Comparison of ENCODE assay signal across 1 cellular context in the genomic region with DNA sequence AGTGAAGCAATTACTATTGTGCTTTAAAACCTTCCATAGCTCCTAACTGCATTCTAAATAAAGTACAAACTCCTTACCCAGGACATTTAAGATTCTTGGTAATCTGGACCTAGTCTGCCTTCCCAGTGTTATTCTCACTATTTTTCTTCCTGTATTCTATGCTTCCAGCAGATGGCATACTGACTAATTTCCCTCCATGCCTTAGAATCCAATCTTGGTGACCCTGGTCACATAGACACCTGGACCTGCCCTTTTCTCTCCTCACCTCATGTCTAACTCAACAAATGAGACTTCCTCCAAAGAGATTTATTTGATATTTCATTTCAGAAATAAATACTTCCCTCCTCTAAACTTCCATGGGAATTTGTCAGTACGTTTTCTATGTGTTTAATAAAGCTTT.
TF ChIP-seq lines count a peak whose summit lies in the region.

No MANE protein-coding gene starts in this region.

TF ChIP-seq in K562, 482 proteins besides CTCF, POLR2A, EP300 and RAD21 (continued from another document):
- TF ChIP-seq, protein P1, sequence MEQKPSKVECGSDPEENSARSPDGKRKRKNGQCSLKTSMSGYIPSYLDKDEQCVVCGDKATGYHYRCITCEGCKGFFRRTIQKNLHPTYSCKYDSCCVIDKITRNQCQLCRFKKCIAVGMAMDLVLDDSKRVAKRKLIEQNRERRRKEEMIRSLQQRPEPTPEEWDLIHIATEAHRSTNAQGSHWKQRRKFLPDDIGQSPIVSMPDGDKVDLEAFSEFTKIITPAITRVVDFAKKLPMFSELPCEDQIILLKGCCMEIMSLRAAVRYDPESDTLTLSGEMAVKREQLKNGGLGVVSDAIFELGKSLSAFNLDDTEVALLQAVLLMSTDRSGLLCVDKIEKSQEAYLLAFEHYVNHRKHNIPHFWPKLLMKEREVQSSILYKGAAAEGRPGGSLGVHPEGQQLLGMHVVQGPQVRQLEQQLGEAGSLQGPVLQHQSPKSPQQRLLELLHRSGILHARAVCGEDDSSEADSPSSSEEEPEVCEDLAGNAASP (IDR thresholded peaks at IDR 0.05): no peak
- TF ChIP-seq ILF3 (IDR thresholded peaks at IDR 0.05; ENCODE audit: borderline replicate concordance): no peak
- TF ChIP-seq PCBP1 (IDR thresholded peaks at IDR 0.05; ENCODE audit: low read depth, low read length, poor library complexity, severe bottlenecking): no peak
- no peak for TF ChIP-seq KDM5B (IDR thresholded peaks at IDR 0.05; ENCODE audit: insufficient replicate concordance, low read depth, low read length)
- no peak for TF ChIP-seq GATAD2B (IDR thresholded peaks at IDR 0.05; ENCODE audit: borderline replicate concordance)
- TF ChIP-seq BACH1 (tag; IDR thresholded peaks at IDR 0.05): no peak
- no peak for TF ChIP-seq EHMT2 (IDR thresholded peaks at IDR 0.05)
- no peak for TF ChIP-seq C11orf30 (IDR thresholded peaks at IDR 0.05; ENCODE audit: low read depth)
- TF ChIP-seq HIVEP1 (CRISPR knock-in tag; IDR thresholded peaks at IDR 0.05): no peak
- TF ChIP-seq, protein P2, sequence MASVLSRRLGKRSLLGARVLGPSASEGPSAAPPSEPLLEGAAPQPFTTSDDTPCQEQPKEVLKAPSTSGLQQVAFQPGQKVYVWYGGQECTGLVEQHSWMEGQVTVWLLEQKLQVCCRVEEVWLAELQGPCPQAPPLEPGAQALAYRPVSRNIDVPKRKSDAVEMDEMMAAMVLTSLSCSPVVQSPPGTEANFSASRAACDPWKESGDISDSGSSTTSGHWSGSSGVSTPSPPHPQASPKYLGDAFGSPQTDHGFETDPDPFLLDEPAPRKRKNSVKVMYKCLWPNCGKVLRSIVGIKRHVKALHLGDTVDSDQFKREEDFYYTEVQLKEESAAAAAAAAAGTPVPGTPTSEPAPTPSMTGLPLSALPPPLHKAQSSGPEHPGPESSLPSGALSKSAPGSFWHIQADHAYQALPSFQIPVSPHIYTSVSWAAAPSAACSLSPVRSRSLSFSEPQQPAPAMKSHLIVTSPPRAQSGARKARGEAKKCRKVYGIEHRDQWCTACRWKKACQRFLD (CRISPR knock-in tag; IDR thresholded peaks at IDR 0.05): no peak
- TF ChIP-seq, protein P3, sequence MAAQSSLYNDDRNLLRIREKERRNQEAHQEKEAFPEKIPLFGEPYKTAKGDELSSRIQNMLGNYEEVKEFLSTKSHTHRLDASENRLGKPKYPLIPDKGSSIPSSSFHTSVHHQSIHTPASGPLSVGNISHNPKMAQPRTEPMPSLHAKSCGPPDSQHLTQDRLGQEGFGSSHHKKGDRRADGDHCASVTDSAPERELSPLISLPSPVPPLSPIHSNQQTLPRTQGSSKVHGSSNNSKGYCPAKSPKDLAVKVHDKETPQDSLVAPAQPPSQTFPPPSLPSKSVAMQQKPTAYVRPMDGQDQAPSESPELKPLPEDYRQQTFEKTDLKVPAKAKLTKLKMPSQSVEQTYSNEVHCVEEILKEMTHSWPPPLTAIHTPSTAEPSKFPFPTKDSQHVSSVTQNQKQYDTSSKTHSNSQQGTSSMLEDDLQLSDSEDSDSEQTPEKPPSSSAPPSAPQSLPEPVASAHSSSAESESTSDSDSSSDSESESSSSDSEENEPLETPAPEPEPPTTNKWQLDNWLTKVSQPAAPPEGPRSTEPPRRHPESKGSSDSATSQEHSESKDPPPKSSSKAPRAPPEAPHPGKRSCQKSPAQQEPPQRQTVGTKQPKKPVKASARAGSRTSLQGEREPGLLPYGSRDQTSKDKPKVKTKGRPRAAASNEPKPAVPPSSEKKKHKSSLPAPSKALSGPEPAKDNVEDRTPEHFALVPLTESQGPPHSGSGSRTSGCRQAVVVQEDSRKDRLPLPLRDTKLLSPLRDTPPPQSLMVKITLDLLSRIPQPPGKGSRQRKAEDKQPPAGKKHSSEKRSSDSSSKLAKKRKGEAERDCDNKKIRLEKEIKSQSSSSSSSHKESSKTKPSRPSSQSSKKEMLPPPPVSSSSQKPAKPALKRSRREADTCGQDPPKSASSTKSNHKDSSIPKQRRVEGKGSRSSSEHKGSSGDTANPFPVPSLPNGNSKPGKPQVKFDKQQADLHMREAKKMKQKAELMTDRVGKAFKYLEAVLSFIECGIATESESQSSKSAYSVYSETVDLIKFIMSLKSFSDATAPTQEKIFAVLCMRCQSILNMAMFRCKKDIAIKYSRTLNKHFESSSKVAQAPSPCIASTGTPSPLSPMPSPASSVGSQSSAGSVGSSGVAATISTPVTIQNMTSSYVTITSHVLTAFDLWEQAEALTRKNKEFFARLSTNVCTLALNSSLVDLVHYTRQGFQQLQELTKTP (IDR thresholded peaks at IDR 0.05; ENCODE audit: low read depth in 1 of 2, partially characterized antibody in 2 of 2): no peak
- no peak for TF ChIP-seq ZNF274 (IDR thresholded peaks at IDR 0.05; ENCODE audit: borderline replicate concordance, low read depth, low read length)
- TF ChIP-seq CBFB (CRISPR knock-in tag; IDR thresholded peaks at IDR 0.05): no peak
- TF ChIP-seq ARID2 (IDR thresholded peaks at IDR 0.05): no peak
- no peak for TF ChIP-seq SMARCA5 (IDR thresholded peaks at IDR 0.05)
- TF ChIP-seq, protein P4, sequence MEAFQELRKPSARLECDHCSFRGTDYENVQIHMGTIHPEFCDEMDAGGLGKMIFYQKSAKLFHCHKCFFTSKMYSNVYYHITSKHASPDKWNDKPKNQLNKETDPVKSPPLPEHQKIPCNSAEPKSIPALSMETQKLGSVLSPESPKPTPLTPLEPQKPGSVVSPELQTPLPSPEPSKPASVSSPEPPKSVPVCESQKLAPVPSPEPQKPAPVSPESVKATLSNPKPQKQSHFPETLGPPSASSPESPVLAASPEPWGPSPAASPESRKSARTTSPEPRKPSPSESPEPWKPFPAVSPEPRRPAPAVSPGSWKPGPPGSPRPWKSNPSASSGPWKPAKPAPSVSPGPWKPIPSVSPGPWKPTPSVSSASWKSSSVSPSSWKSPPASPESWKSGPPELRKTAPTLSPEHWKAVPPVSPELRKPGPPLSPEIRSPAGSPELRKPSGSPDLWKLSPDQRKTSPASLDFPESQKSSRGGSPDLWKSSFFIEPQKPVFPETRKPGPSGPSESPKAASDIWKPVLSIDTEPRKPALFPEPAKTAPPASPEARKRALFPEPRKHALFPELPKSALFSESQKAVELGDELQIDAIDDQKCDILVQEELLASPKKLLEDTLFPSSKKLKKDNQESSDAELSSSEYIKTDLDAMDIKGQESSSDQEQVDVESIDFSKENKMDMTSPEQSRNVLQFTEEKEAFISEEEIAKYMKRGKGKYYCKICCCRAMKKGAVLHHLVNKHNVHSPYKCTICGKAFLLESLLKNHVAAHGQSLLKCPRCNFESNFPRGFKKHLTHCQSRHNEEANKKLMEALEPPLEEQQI (IDR thresholded peaks at IDR 0.05): no peak
- TF ChIP-seq ADNP (tag; IDR thresholded peaks at IDR 0.05): no peak
